In genomic region chr15:70159397-70160009, GRCh38 we compare ENCODE assay signal across 20 cellular contexts.
A peak's percentile ranks its signal among the peaks of the same experiment; 100 is the strongest.
DNase-seq lines count a peak whose midpoint lies in the region; ATAC-seq and TF ChIP-seq lines count a peak whose summit lies in the region.
"Had no signal": no experiment of that assay in that cellular context is flagged by ENCODE, and none has a peak within 500 bp of the region (broad histone marks: within the 10 kb centered on the region; RNA-seq: fewer than 3 reads in every experiment).

No MANE protein-coding gene starts in this region.

- ATAC-seq in omental fat pad (ENCODE audit: low FRiP score) (no peak), HG03159 (IDR thresholded peaks at IDR 0.05; ENCODE audit: unreplicated experiment) (no peak)

- TF ChIP-seq POLR2A in NB4 (IDR thresholded peaks at IDR 0.05; ENCODE audit: extremely low read depth, insufficient read length): no peak

- TF ChIP-seq CTCF in NB4 (IDR thresholded peaks at IDR 0.05; ENCODE audit: low read depth, low read length) (no peak), WERI-Rb-1 (IDR thresholded peaks at IDR 0.05; ENCODE audit: low read depth, low read length) (no peak), omental fat pad (IDR thresholded peaks at IDR 0.05) (no peak)

- no peaks in the 10 kb centered on the region for H3K36me3 ChIP-seq in WERI-Rb-1
- H3K36me3 ChIP-seq: brain microvascular endothelial cell, left lung, thoracic aorta had no signal

- no peak overlapping the region for H3K27ac ChIP-seq in WERI-Rb-1
- H3K27ac ChIP-seq: brain microvascular endothelial cell, KMS-11, left lung, thoracic aorta had no signal

- H3K27me3 ChIP-seq in WERI-Rb-1 (ENCODE audit: insufficient read depth, low read depth, severe bottlenecking): no peaks in the 10 kb centered on the region
- H3K27me3 ChIP-seq: brain microvascular endothelial cell had no signal

- H3K4me3 ChIP-seq in NB4 (ENCODE audit: low read depth, low read length): no peak overlapping the region
- H3K4me3 ChIP-seq in WERI-Rb-1 (ENCODE audit: low read depth, low read length): no peak overlapping the region
- H3K4me3 ChIP-seq: left lung, thoracic aorta had no signal

- DNase-seq in CD1c-positive myeloid dendritic cell (ENCODE audit: extremely low spot score) (peak; percentile 60), NB4 (ENCODE audit: low read depth) (peak; percentile 65), WERI-Rb-1 (peak; percentile 88), omental fat pad (ENCODE audit: low spot score) (peak; percentile 21), NCI-H2081 treated with DMSO at 0.1 percent for 48 hours (lab: John Stamatoyannopoulos, UW) (no peak), amniotic stem cell (lab: John Stamatoyannopoulos, UW) (no peak)
- no peak for DNase-seq in activated T-cell treated with anti-CD3 and anti-CD28 coated beads, Interleukin-2, amount 50 U/mL, for 1 hour
- DNase-seq: activated CD4-positive, alpha-beta T cell treated with anti-CD3 and anti-CD28 coated beads for 1 hour; activated T-cell treated with anti-CD3 and anti-CD28 coated beads, Interleukin-2, amount 50 U/mL, for 24 hours; brain microvascular endothelial cell; COR-L47; DMS79 treated with DMSO at 0.1 percent for 48 hours; mesendoderm; nucleus accumbens; stimulated activated naive CD8-positive, alpha-beta T cell treated with anti-CD3 and anti-CD28 coated beads, Interleukin-15, Interleukin-2, amounts not matched to agents 100 U/mL and 50 U/mL, for 24 hours; T-helper 1 cell had no signal

- no peaks in the 10 kb centered on the region for H3K9me3 ChIP-seq in WERI-Rb-1 (ENCODE audit: severe bottlenecking)
- H3K9me3 ChIP-seq: left lung, thoracic aorta had no signal

Comparison
In these comparisons a context has a peak if more than half of its experiments do, and no peak if none do; other contexts are left out.
1. DNase-seq: peak in CD1c-positive myeloid dendritic cell (single experiment), NB4 (single experiment), WERI-Rb-1 (single experiment) and omental fat pad (single experiment); none in NCI-H2081 treated with DMSO at 0.1 percent for 48 hours (single experiment), activated T-cell treated with anti-CD3 and anti-CD28 coated beads, Interleukin-2, amount 50 U/mL, for 1 hour (single experiment) and amniotic stem cell (single experiment).